In genomic region chr5:135295852-135296251, GRCh38 we compare ENCODE assay signal across 1 cellular context.
TF ChIP-seq lines count a peak whose summit lies in the region.

No MANE protein-coding gene starts in this region.

TF ChIP-seq in IMR-90, 13 proteins besides CTCF, POLR2A, EP300 and RAD21 (continued from another document):
- TF ChIP-seq MXI1 (IDR thresholded peaks at IDR 0.05; ENCODE audit: borderline replicate concordance, low read depth, low read length) (no peak), NFE2L2 (IDR thresholded peaks at IDR 0.05; ENCODE audit: low read depth, low read length) (peak; percentile 67), BHLHE40 (IDR thresholded peaks at IDR 0.05; ENCODE audit: low read depth, low read length) (no peak), FOS (IDR thresholded peaks at IDR 0.05; ENCODE audit: low read depth, low read length) (0 out of 2 replicates have a peak, but pooled peaks have one; percentile 4)
